Comparison of ENCODE assay signal across 1 cellular context in the genomic region with DNA sequence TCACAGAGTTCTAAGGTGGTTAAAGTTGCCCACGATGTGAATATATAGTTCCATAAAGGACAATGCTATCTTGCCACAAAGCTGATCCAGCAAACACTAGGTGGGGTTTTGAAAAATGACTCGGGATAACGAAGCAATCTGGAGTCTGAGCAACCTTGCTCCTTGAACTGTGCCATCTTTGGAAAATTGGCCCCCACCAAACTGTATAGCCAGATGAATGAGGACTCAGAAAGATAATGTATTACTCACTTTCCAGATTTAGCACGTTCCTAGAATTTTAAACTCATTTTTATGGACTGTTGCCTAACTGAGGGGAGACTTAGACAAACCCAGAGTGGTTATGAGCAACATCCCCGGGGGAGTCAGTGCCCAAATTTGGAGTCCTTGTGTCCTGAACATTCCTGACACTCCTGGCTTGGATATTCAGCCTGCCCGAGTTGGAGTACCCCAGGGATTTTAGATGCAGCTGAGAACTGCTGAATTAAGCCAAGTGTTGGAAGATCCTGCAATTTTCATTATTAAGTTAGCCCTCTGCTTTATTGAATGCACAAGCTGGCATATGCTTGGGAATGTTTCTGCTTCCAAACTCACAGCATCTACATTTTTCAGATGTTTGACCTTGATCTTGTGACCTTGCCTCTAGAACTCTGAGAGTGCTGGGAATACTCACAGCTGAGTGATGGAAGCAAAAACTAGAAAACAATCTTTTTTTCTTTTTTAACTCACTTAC.
TF ChIP-seq lines count a peak whose summit lies in the region.

No MANE protein-coding gene starts in this region.

TF ChIP-seq in GM23338, 12 proteins besides CTCF, POLR2A, EP300 and RAD21 (continued from another document):
- TF ChIP-seq, protein P1, sequence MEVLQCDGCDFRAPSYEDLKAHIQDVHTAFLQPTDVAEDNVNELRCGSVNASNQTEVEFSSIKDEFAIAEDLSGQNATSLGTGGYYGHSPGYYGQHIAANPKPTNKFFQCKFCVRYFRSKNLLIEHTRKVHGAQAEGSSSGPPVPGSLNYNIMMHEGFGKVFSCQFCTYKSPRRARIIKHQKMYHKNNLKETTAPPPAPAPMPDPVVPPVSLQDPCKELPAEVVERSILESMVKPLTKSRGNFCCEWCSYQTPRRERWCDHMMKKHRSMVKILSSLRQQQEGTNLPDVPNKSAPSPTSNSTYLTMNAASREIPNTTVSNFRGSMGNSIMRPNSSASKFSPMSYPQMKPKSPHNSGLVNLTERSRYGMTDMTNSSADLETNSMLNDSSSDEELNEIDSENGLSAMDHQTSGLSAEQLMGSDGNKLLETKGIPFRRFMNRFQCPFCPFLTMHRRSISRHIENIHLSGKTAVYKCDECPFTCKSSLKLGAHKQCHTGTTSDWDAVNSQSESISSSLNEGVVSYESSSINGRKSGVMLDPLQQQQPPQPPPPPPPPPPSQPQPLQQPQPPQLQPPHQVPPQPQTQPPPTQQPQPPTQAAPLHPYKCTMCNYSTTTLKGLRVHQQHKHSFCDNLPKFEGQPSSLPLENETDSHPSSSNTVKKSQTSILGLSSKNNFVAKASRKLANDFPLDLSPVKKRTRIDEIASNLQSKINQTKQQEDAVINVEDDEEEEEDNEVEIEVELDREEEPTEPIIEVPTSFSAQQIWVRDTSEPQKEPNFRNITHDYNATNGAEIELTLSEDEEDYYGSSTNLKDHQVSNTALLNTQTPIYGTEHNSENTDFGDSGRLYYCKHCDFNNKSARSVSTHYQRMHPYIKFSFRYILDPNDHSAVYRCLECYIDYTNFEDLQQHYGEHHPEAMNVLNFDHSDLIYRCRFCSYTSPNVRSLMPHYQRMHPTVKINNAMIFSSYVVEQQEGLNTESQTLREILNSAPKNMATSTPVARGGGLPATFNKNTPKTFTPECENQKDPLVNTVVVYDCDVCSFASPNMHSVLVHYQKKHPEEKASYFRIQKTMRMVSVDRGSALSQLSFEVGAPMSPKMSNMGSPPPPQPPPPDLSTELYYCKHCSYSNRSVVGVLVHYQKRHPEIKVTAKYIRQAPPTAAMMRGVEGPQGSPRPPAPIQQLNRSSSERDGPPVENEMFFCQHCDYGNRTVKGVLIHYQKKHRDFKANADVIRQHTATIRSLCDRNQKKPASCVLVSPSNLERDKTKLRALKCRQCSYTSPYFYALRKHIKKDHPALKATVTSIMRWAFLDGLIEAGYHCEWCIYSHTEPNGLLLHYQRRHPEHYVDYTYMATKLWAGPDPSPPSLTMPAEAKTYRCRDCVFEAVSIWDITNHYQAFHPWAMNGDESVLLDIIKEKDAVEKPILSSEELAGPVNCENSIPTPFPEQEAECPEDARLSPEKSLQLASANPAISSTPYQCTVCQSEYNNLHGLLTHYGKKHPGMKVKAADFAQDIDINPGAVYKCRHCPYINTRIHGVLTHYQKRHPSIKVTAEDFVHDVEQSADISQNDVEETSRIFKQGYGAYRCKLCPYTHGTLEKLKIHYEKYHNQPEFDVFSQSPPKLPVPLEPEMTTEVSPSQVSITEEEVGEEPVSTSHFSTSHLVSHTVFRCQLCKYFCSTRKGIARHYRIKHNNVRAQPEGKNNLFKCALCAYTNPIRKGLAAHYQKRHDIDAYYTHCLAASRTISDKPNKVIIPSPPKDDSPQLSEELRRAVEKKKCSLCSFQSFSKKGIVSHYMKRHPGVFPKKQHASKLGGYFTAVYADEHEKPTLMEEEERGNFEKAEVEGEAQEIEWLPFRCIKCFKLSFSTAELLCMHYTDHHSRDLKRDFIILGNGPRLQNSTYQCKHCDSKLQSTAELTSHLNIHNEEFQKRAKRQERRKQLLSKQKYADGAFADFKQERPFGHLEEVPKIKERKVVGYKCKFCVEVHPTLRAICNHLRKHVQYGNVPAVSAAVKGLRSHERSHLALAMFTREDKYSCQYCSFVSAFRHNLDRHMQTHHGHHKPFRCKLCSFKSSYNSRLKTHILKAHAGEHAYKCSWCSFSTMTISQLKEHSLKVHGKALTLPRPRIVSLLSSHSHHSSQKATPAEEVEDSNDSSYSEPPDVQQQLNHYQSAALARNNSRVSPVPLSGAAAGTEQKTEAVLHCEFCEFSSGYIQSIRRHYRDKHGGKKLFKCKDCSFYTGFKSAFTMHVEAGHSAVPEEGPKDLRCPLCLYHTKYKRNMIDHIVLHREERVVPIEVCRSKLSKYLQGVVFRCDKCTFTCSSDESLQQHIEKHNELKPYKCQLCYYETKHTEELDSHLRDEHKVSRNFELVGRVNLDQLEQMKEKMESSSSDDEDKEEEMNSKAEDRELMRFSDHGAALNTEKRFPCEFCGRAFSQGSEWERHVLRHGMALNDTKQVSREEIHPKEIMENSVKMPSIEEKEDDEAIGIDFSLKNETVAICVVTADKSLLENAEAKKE (CRISPR knock-in tag; IDR thresholded peaks at IDR 0.05), result no peak
- TF ChIP-seq, protein P2, sequence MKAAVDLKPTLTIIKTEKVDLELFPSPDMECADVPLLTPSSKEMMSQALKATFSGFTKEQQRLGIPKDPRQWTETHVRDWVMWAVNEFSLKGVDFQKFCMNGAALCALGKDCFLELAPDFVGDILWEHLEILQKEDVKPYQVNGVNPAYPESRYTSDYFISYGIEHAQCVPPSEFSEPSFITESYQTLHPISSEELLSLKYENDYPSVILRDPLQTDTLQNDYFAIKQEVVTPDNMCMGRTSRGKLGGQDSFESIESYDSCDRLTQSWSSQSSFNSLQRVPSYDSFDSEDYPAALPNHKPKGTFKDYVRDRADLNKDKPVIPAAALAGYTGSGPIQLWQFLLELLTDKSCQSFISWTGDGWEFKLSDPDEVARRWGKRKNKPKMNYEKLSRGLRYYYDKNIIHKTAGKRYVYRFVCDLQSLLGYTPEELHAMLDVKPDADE (IDR thresholded peaks at IDR 0.05), result no peak
- TF ChIP-seq STAT1 (IDR thresholded peaks at IDR 0.05; ENCODE audit: unreplicated experiment), result no peak
- TF ChIP-seq, protein P3, sequence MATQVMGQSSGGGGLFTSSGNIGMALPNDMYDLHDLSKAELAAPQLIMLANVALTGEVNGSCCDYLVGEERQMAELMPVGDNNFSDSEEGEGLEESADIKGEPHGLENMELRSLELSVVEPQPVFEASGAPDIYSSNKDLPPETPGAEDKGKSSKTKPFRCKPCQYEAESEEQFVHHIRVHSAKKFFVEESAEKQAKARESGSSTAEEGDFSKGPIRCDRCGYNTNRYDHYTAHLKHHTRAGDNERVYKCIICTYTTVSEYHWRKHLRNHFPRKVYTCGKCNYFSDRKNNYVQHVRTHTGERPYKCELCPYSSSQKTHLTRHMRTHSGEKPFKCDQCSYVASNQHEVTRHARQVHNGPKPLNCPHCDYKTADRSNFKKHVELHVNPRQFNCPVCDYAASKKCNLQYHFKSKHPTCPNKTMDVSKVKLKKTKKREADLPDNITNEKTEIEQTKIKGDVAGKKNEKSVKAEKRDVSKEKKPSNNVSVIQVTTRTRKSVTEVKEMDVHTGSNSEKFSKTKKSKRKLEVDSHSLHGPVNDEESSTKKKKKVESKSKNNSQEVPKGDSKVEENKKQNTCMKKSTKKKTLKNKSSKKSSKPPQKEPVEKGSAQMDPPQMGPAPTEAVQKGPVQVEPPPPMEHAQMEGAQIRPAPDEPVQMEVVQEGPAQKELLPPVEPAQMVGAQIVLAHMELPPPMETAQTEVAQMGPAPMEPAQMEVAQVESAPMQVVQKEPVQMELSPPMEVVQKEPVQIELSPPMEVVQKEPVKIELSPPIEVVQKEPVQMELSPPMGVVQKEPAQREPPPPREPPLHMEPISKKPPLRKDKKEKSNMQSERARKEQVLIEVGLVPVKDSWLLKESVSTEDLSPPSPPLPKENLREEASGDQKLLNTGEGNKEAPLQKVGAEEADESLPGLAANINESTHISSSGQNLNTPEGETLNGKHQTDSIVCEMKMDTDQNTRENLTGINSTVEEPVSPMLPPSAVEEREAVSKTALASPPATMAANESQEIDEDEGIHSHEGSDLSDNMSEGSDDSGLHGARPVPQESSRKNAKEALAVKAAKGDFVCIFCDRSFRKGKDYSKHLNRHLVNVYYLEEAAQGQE (IDR thresholded peaks at IDR 0.05; ENCODE audit: unreplicated experiment), result no peak
